In the genomic region with DNA sequence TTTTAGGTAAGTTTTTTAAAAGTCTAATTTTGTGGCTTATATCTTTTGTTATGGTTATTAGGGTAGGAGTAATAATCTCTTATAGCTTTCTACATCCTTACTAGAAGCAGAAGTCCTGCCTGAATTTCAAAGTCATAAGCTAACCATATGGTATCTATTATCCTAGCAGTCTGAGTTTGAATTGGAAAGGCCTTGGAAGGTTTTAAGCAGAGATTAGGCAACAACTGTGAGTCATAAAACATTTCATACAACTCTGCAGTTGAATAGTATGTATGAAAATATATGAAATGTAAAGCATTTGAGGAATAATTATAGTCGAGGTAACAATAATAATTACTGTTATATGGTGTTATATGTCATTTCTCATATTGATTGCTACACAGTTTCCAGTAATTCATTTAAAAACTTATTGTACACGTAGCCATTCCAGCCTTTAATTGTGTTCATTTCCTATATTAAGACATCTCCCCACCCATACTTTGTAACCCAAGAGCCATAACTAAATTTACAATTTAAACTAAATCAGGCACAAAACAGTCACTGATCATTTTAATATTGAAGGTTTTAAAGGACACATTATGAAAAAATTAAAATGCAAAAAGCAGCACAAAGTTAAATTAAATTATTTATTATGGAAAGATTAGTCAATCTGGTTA, we compare ENCODE assay signal across 15 cellular contexts.
A peak's percentile ranks its signal among the peaks of the same experiment; 100 is the strongest.
DNase-seq lines count a peak whose midpoint lies in the region; ATAC-seq lines count a peak whose summit lies in the region.
"Had no signal": no experiment of that assay in that cellular context is flagged by ENCODE, and none has a peak within 500 bp of the region (broad histone marks: within the 10 kb centered on the region; RNA-seq: fewer than 3 reads in every experiment).

No MANE protein-coding gene starts in this region.

- DNase-seq in EL, result peak; percentile 82
- peak; percentile 62 for DNase-seq in NCI-H69 (lab: John Stamatoyannopoulos, UW)
- DNase-seq in dedifferentiated amniotic fluid mesenchymal stem cell (ENCODE audit: extremely low spot score), result peak; percentile 93
- DNase-seq in renal cortical epithelial cell (ENCODE audit: low read depth), result peak; percentile 56
- DNase-seq in NCI-H2029 treated with DMSO at 0.1 percent for 48 hours (lab: John Stamatoyannopoulos, UW), result no peak
- DNase-seq in Ammon's horn (ENCODE audit: low spot score), result no peak
- DNase-seq: activated CD8-positive, alpha-beta memory T cell treated with anti-CD3 and anti-CD28 coated beads, Interleukin-2, amount 10 ng/mL, durations not matched to agents 7 days and 5 days; activated naive CD8-positive, alpha-beta T cell treated with anti-CD3 and anti-CD28 coated beads for 36 hours; COR-L47; H9; NCI-H1930; psoas muscle; stimulated activated naive CD8-positive, alpha-beta T cell treated with anti-CD3 and anti-CD28 coated beads, Interleukin-15, amount 100 ng/mL, for 72 hours had no signal

- ATAC-seq in GM19463 (IDR thresholded peaks at IDR 0.05; ENCODE audit: unreplicated experiment), result no peak
- ATAC-seq: activated CD8-positive, alpha-beta memory T cell treated with anti-CD3 and anti-CD28 coated beads, Interleukin-2, amount 10 ng/mL, durations not matched to agents 7 days and 5 days; GM12878; psoas muscle; stimulated activated naive CD8-positive, alpha-beta T cell treated with anti-CD3 and anti-CD28 coated beads, Interleukin-15, amount 100 ng/mL, for 72 hours had no signal

Comparison
In these comparisons a context has a peak if more than half of its experiments do, and no peak if none do; other contexts are left out.
1. DNase-seq: peak in EL (single experiment), NCI-H69 (single experiment), dedifferentiated amniotic fluid mesenchymal stem cell (single experiment) and renal cortical epithelial cell (single experiment); none in NCI-H2029 treated with DMSO at 0.1 percent for 48 hours (single experiment) and Ammon's horn (single experiment).